In genomic region chr1:201421041-201421440, GRCh38 we compare ENCODE assay signal across 37 cellular contexts. TPM values are rescaled to one million over a fixed set of nuclear protein-coding genes. Genes with fewer than 3 reads are reported as not detected.
DNase-seq lines count a peak whose midpoint lies in the region; ATAC-seq and TF ChIP-seq lines count a peak whose summit lies in the region.
"Had no signal": no experiment of that assay in that cellular context is flagged by ENCODE, and none has a peak within 500 bp of the region (broad histone marks: within the 10 kb centered on the region; RNA-seq: fewer than 3 reads in every experiment).

No MANE protein-coding gene starts in this region.

- no peak for TF ChIP-seq POLR2A in heart left ventricle (IDR thresholded peaks at IDR 0.05)

- H3K4me1 Mint-ChIP-seq in neural crest cell: peaks cover 38% of the 10 kb centered on the region
- H3K4me1 Mint-ChIP-seq: CD4-positive, CD25-positive, alpha-beta regulatory T cell; central memory CD8-positive, alpha-beta T cell had no signal

- H2AFZ ChIP-seq in smooth muscle cell (ENCODE audit: low read depth): peak overlapping the region; percentile 82

- intact Hi-C loops in heart left ventricle (cut with DNase I): no loop called here
- intact Hi-C loops in Right ventricle myocardium inferior (cut with DNase I): no loop called here
- intact Hi-C loops in right cardiac atrium (cut with DNase I): no loop called here

- no peaks in the 10 kb centered on the region for H3K79me2 ChIP-seq in smooth muscle cell (ENCODE audit: low read depth)

- no peaks in the 10 kb centered on the region for H4K20me1 ChIP-seq in smooth muscle cell (ENCODE audit: low read depth)

- H3K36me3 ChIP-seq in heart left ventricle (no peaks in the 10 kb centered on the region), smooth muscle cell (ENCODE audit: low read depth) (no peaks in the 10 kb centered on the region)
- H3K36me3 ChIP-seq: prostate gland, thoracic aorta, uterus had no signal

- H3K27ac Mint-ChIP-seq in neural crest cell (ENCODE audit: unreplicated experiment): peak overlapping the region; percentile 75
- H3K27ac Mint-ChIP-seq: activated CD4-positive, alpha-beta T cell treated with anti-CD3 and anti-CD28 coated beads, Interleukin-2, amount 10 ng/mL, durations not matched to agents 7 days and 5 days; CD4-positive, CD25-positive, alpha-beta regulatory T cell; dendritic cell treated with granulocyte-macrophage colony-stimulating factor and Interleukin-4, amounts not matched to agents 40 ng/mL and 50 ng/mL, for 4 days; stimulated activated naive CD8-positive, alpha-beta T cell treated with anti-CD3 and anti-CD28 coated beads, Interleukin-15, amount 100 ng/mL, for 72 hours had no signal

- peak overlapping the region in 2 of 12 donors; percentile 45 to 49 for H3K27ac ChIP-seq in heart left ventricle
- peak overlapping the region; percentile 21 for H3K27ac ChIP-seq in right cardiac atrium (ENCODE audit: low read length)
- peak overlapping the region; percentile 4 for H3K27ac ChIP-seq in smooth muscle cell (ENCODE audit: low read depth)
- H3K27ac ChIP-seq: A549, HL-60, prostate gland, thoracic aorta, uterus had no signal

- H3K9me3 ChIP-seq in heart left ventricle: peaks cover 0 to 6% (median 0%) of the 10 kb centered on the region in 12 donors
- no peaks in the 10 kb centered on the region for H3K9me3 ChIP-seq in right cardiac atrium (ENCODE audit: control insufficient read depth, low read length)
- H3K9me3 ChIP-seq in smooth muscle cell (replicated peaks; ENCODE audit: low read depth): no peaks in the 10 kb centered on the region
- H3K9me3 ChIP-seq: A549, prostate gland, thoracic aorta, uterus had no signal

- no peaks in the 10 kb centered on the region for H3K9me3 Mint-ChIP-seq in neural crest cell
- H3K9me3 Mint-ChIP-seq: activated CD4-positive, alpha-beta T cell treated with anti-CD3 and anti-CD28 coated beads, Interleukin-2, amount 10 ng/mL, durations not matched to agents 7 days and 5 days; CD4-positive, CD25-positive, alpha-beta regulatory T cell; central memory CD8-positive, alpha-beta T cell; dendritic cell treated with granulocyte-macrophage colony-stimulating factor and Interleukin-4, amounts not matched to agents 40 ng/mL and 50 ng/mL, for 4 days; stimulated activated naive CD8-positive, alpha-beta T cell treated with anti-CD3 and anti-CD28 coated beads, Interleukin-15, amount 100 ng/mL, for 72 hours had no signal

- H3K4me3 ChIP-seq in heart left ventricle (no peak overlapping the region), right cardiac atrium (ENCODE audit: low read length) (no peak overlapping the region), smooth muscle cell (no peak overlapping the region)
- H3K4me3 ChIP-seq: A549, prostate gland, thoracic aorta, uterus had no signal

- H3K27me3 Mint-ChIP-seq in neural crest cell (ENCODE audit: low read depth): no peaks in the 10 kb centered on the region

- 52 to 56% (median 53%) methylated on average over 8 of the region's 8 CpGs for WGBS in heart left ventricle, 4 donors
- 62% methylated on average over 8 of the region's 8 CpGs for WGBS in right cardiac atrium
- 53% methylated on average over 8 of the region's 8 CpGs for WGBS in smooth muscle cell (ENCODE audit: low lambda C conversion rate)

- H3K36me3 Mint-ChIP-seq in neural crest cell (ENCODE audit: low read depth): no peaks in the 10 kb centered on the region
- H3K36me3 Mint-ChIP-seq: CD4-positive, CD25-positive, alpha-beta regulatory T cell had no signal

- H3K27me3 ChIP-seq in heart left ventricle (no peaks in the 10 kb centered on the region), right cardiac atrium (ENCODE audit: control insufficient read depth, insufficient read depth) (no peaks in the 10 kb centered on the region), smooth muscle cell (ENCODE audit: low read depth) (no peaks in the 10 kb centered on the region)
- H3K27me3 ChIP-seq: uterus had no signal

- no peaks in the 10 kb centered on the region for H3F3A ChIP-seq in smooth muscle cell (ENCODE audit: low read depth)

- H3K9ac ChIP-seq in smooth muscle cell (ENCODE audit: low read depth): no peak overlapping the region

- no peak for TF ChIP-seq CTCF in heart left ventricle (IDR thresholded peaks at IDR 0.05)
- no peak for TF ChIP-seq CTCF in neural crest cell (conservative IDR thresholded peaks at IDR 0.05)
- no peak for TF ChIP-seq CTCF in smooth muscle cell (IDR thresholded peaks at IDR 0.05; ENCODE audit: borderline replicate concordance, insufficient read depth, poor library complexity, severe bottlenecking)

- H3K4me1 ChIP-seq in heart left ventricle: peaks cover 0 to 24% (median 5%) of the 10 kb centered on the region in 12 donors
- H3K4me1 ChIP-seq in right cardiac atrium (ENCODE audit: control insufficient read depth, insufficient read depth, low read length): peaks cover 4% of the 10 kb centered on the region
- peaks cover 10% of the 10 kb centered on the region for H3K4me1 ChIP-seq in smooth muscle cell (ENCODE audit: low read depth)
- H3K4me1 ChIP-seq: A549, prostate gland, uterus had no signal

- peak overlapping the region; percentile 63 for H3K4me2 ChIP-seq in smooth muscle cell
- H3K4me2 ChIP-seq: A549 had no signal

- no peak overlapping the region for H3K4me3 Mint-ChIP-seq in neural crest cell
- H3K4me3 Mint-ChIP-seq: activated CD4-positive, alpha-beta T cell treated with anti-CD3 and anti-CD28 coated beads, Interleukin-2, amount 10 ng/mL, durations not matched to agents 7 days and 5 days; CD4-positive, CD25-positive, alpha-beta regulatory T cell; central memory CD8-positive, alpha-beta T cell; dendritic cell treated with granulocyte-macrophage colony-stimulating factor and Interleukin-4, amounts not matched to agents 40 ng/mL and 50 ng/mL, for 4 days; stimulated activated naive CD8-positive, alpha-beta T cell treated with anti-CD3 and anti-CD28 coated beads, Interleukin-15, amount 100 ng/mL, for 72 hours had no signal

- peak in 1 of 5 donors; percentile 19 for DNase-seq in heart left ventricle
- DNase-seq in Right ventricle myocardium inferior (ENCODE audit: missing footprints): no peak
- no peak for DNase-seq in right cardiac atrium
- no peak for DNase-seq in neural crest cell (ENCODE audit: low read depth, low spot score)
- no peak for DNase-seq in smooth muscle cell (lab: John Stamatoyannopoulos, UW; ENCODE audit: unreplicated experiment)
- DNase-seq in hippocampal formation (lab: John Stamatoyannopoulos, UW): no peak
- no peak for DNase-seq in kidney tubule cell (ENCODE audit: low spot score)
- no peak for DNase-seq in activated T-cell treated with anti-CD3 and anti-CD28 coated beads for 4 hours
- DNase-seq: activated CD4-positive, alpha-beta T cell treated with anti-CD3 and anti-CD28 coated beads, Interleukin-2, amount 10 ng/mL, durations not matched to agents 7 days and 5 days; activated gamma-delta T cell treated with Interleukin-2 at 50 U/mL for 16 hours; activated T-cell treated with anti-CD3 and anti-CD28 coated beads, Interleukin-2, amount 50 U/mL, for 1 hour; AML-193; Calu3; CD4-positive, CD25-positive, alpha-beta regulatory T cell; DMS79; HCEC 1CT; kidney; mammary epithelial cell; NCI-H1417 treated with DMSO at 0.1 percent for 48 hours; NCI-H2029 treated with DMSO at 0.1 percent for 48 hours; NCI-H526; NK-92 treated with Interleukin-12 subunit alpha and Interleukin-12 subunit beta, amount 100 ng/mL, for 24 hours; occipital lobe; SHP77; stimulated activated CD8-positive, alpha-beta memory T cell treated with anti-CD3 and anti-CD28 coated beads, Interleukin-4, amount 100 ng/mL, for 48 hours; stimulated activated naive CD8-positive, alpha-beta T cell treated with anti-CD3 and anti-CD28 coated beads, Interleukin-15, amount 100 ng/mL, for 72 hours; SW 1271; T-helper 9 cell; uterus had no signal

- ATAC-seq in heart left ventricle (peak in 3 of 4 donors; percentile 1 to 4 (median 2)), Right ventricle myocardium inferior (no peak), right cardiac atrium (no peak)
- ATAC-seq: A549; stimulated activated naive CD8-positive, alpha-beta T cell treated with anti-CD3 and anti-CD28 coated beads, Interleukin-15, amount 100 ng/mL, for 72 hours had no signal

RNA-seq across cellular contexts. Expression of gene TNNI1, which starts 0.5 kb away (rescaled TPM):
- 10 to 100 TPM in 3 of 9 donors, 1 to 10 TPM in 6; 1.6 to 64.5 (median 8.1) TPM for total RNA-seq in heart left ventricle
- polyA plus RNA-seq in heart left ventricle: 10 to 100 TPM; 25.0 to 27.9 TPM
- total RNA-seq in Right ventricle myocardium inferior: 1.4 TPM
- 100 to 1,000 TPM in 2 of 4 donors, 10 to 100 TPM in 2; 77.9 to 215 (median 100) TPM for total RNA-seq in right cardiac atrium
- 81.3 TPM for polyA plus RNA-seq in right cardiac atrium
- 0.30 and 0.93 TPM in 2 replicates for total RNA-seq in neural crest cell
- total RNA-seq in smooth muscle cell: 1.7 and 1.9 TPM in 2 replicates
- 8.0 and 13.8 TPM in 2 replicates for polyA plus RNA-seq in smooth muscle cell
- total RNA-seq: activated CD4-positive, alpha-beta T cell treated with anti-CD3 and anti-CD28 coated beads, Interleukin-2, amount 10 ng/mL, durations not matched to agents 7 days and 5 days; activated CD8-positive, alpha-beta memory T cell treated with anti-CD3 and anti-CD28 coated beads for 36 hours; Calu3; CD4-positive, CD25-positive, alpha-beta regulatory T cell; kidney; mammary epithelial cell; occipital lobe had no signal
- polyA plus RNA-seq: A549; CD4-positive, CD25-positive, alpha-beta regulatory T cell had no signal

RNA-seq across cellular contexts. Expression of gene LAD1, which starts 21.9 kb away (rescaled TPM):
- 10 to 100 TPM in 2 of 9 donors, 1 to 10 TPM in 7; 2.0 to 99.2 (median 6.4) TPM for total RNA-seq in heart left ventricle
- polyA plus RNA-seq in heart left ventricle: 10 to 100 TPM in 1 of 2 donors, 1 to 10 TPM in 1; 6.9 to 49.3 TPM
- total RNA-seq in Right ventricle myocardium inferior: 2.4 TPM
- total RNA-seq in right cardiac atrium: 1 to 10 TPM; 1.3 to 4.0 (median 2.4) TPM
- 5.0 TPM for polyA plus RNA-seq in right cardiac atrium
- total RNA-seq in neural crest cell: not detected in 2 replicates
- total RNA-seq in smooth muscle cell: 8.8 and 17.6 TPM in 2 replicates
- polyA plus RNA-seq in smooth muscle cell: 6.9 and 15.1 TPM in 2 replicates
- total RNA-seq: activated CD4-positive, alpha-beta T cell treated with anti-CD3 and anti-CD28 coated beads, Interleukin-2, amount 10 ng/mL, durations not matched to agents 7 days and 5 days; activated CD8-positive, alpha-beta memory T cell treated with anti-CD3 and anti-CD28 coated beads for 36 hours; CD4-positive, CD25-positive, alpha-beta regulatory T cell; fibroblast of villous mesenchyme; occipital lobe had no signal
- polyA plus RNA-seq: CD4-positive, CD25-positive, alpha-beta regulatory T cell had no signal

RNA-seq across cellular contexts. Expression of gene TNNT2, which starts 43.6 kb away (rescaled TPM):
- total RNA-seq in heart left ventricle: 1,000 to 10,000 TPM; 5,987 to 9,948 (median 7,621) TPM
- polyA plus RNA-seq in heart left ventricle: over 10,000 TPM in 1 of 2 donors, 1,000 to 10,000 TPM in 1; 9,964 to 28,496 TPM
- 9,445 TPM for total RNA-seq in Right ventricle myocardium inferior
- total RNA-seq in right cardiac atrium: 1,000 to 10,000 TPM; 5,203 to 7,292 (median 7,185) TPM
- 16,707 TPM for polyA plus RNA-seq in right cardiac atrium
- not detected in 2 replicates for total RNA-seq in neural crest cell
- 2.6 and 4.4 TPM in 2 replicates for total RNA-seq in smooth muscle cell
- polyA plus RNA-seq in smooth muscle cell: 6.3 and 6.5 TPM in 2 replicates
- total RNA-seq: activated CD4-positive, alpha-beta T cell treated with anti-CD3 and anti-CD28 coated beads, Interleukin-2, amount 10 ng/mL, durations not matched to agents 7 days and 5 days; activated CD8-positive, alpha-beta memory T cell treated with anti-CD3 and anti-CD28 coated beads for 36 hours; CD4-positive, CD25-positive, alpha-beta regulatory T cell; occipital lobe had no signal
- polyA plus RNA-seq: CD4-positive, CD25-positive, alpha-beta regulatory T cell had no signal

RNA-seq across cellular contexts. Expression of gene PHLDA3, which starts 47.9 kb away (rescaled TPM):
- 10 to 100 TPM; 18.4 to 48.1 (median 33.4) TPM for total RNA-seq in heart left ventricle
- polyA plus RNA-seq in heart left ventricle: 10 to 100 TPM; 15.2 to 22.9 TPM
- total RNA-seq in Right ventricle myocardium inferior: 24.3 TPM
- total RNA-seq in right cardiac atrium: 10 to 100 TPM; 21.8 to 47.4 (median 29.9) TPM
- polyA plus RNA-seq in right cardiac atrium: 18.1 TPM
- 10.7 and 12.6 TPM in 2 replicates for total RNA-seq in neural crest cell
- total RNA-seq in smooth muscle cell: 87.8 and 130 TPM in 2 replicates
- polyA plus RNA-seq in smooth muscle cell: 340 and 343 TPM in 2 replicates

Comparison
In these comparisons a context has a peak if more than half of its experiments do, and no peak if none do; other contexts are left out.
1. ATAC-seq: peak in heart left ventricle (3 of 4); none in Right ventricle myocardium inferior (single experiment) and right cardiac atrium (0 of 2).
2. RNA of gene TNNT2, which starts 43.6 kb away (total RNA-seq): 9,445 TPM in Right ventricle myocardium inferior (single experiment), 5,987 to 9,948 TPM in heart left ventricle and 5,203 to 7,292 TPM in right cardiac atrium; 2.6 to 4.4 TPM in smooth muscle cell and not detected in neural crest cell; every median in the first group is over 100 times any median in the second.